In the genomic region with DNA sequence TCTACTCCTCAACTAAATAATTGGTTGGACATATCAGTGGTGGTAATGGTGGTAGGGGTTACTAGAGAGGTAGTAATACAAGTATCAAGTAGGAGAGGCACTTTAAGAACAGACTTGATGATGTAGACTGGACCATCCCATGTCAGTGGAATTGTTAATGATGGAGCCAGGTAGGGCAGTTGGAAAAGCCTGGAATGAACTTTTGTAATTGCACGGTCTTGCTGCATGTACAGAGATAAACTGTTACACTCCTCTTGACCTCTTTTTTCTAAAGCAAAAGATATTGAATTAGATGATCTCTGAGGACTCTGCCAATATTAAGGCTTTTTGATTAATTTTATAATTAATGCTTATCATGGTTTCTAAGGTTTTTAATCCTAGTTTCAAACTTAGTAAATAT, we compare ENCODE assay signal across 33 cellular contexts. TPM values are rescaled to one million over a fixed set of nuclear protein-coding genes. Genes with fewer than 3 reads are reported as not detected.
"Had no signal": no experiment of that assay in that cellular context is flagged by ENCODE, and none has a peak within 500 bp of the region (broad histone marks: within the 10 kb centered on the region; RNA-seq: fewer than 3 reads in every experiment).

No MANE protein-coding gene starts in this region.

- ATAC-seq: stimulated activated effector memory CD8-positive, alpha-beta T cell treated with anti-CD3 and anti-CD28 coated beads, Interleukin-12 subunit alpha, Interleukin-12 subunit beta, amount 100 ng/mL, for 72 hours; stimulated activated memory B cell treated with anti-CD40 and anti-IgM and Interleukin-4, amounts not matched to agents 10 μg/mL and 1 μg/mL and 100 μg/mL, for 72 hours; stimulated activated naive B cell treated with anti-CD40 and anti-IgM and Interleukin-4, amounts not matched to agents 10 μg/mL and 1 μg/mL and 100 μg/mL, for 72 hours; stimulated activated naive CD8-positive, alpha-beta T cell treated with anti-CD3 and anti-CD28 coated beads, Interleukin-15, amount 100 ng/mL, for 72 hours; stimulated activated naive CD8-positive, alpha-beta T cell treated with anti-CD3 and anti-CD28 coated beads, Interleukin-15, Interleukin-2, amounts not matched to agents 100 U/mL and 50 U/mL, for 24 hours; upper lobe of right lung had no signal

- H3K9me3 ChIP-seq: stomach, suprapubic skin, testis, thoracic aorta, thyroid gland, tibial artery, transverse colon, upper lobe of right lung, uterus, vagina had no signal

- H3K4me1 Mint-ChIP-seq: stimulated activated effector memory CD8-positive, alpha-beta T cell treated with anti-CD3 and anti-CD28 coated beads, Interleukin-12 subunit alpha, Interleukin-12 subunit beta, amount 100 ng/mL, for 72 hours; stimulated activated memory B cell treated with anti-CD40 and anti-IgM and Interleukin-4, amounts not matched to agents 10 μg/mL and 1 μg/mL and 100 μg/mL, for 72 hours; stimulated activated naive B cell treated with anti-CD40 and anti-IgM and Interleukin-4, amounts not matched to agents 10 μg/mL and 1 μg/mL and 100 μg/mL, for 72 hours had no signal

- H3K36me3 ChIP-seq: suprapubic skin, thoracic aorta, thyroid gland, tibial artery, tibial nerve, upper lobe of left lung, upper lobe of right lung, uterus, vagina had no signal

- H3K9me3 Mint-ChIP-seq: stimulated activated effector memory CD8-positive, alpha-beta T cell treated with anti-CD3 and anti-CD28 coated beads, Interleukin-12 subunit alpha, Interleukin-12 subunit beta, amount 100 ng/mL, for 72 hours; stimulated activated memory B cell treated with anti-CD40 and anti-IgM and Interleukin-4, amounts not matched to agents 10 μg/mL and 1 μg/mL and 100 μg/mL, for 72 hours; stimulated activated naive B cell treated with anti-CD40 and anti-IgM and Interleukin-4, amounts not matched to agents 10 μg/mL and 1 μg/mL and 100 μg/mL, for 72 hours; stimulated activated naive CD8-positive, alpha-beta T cell treated with anti-CD3 and anti-CD28 coated beads, Interleukin-15, amount 100 ng/mL, for 72 hours; stimulated activated naive CD8-positive, alpha-beta T cell treated with anti-CD3 and anti-CD28 coated beads, Interleukin-15, Interleukin-2, amounts not matched to agents 100 ng/mL and 50 ng/mL, for 24 hours; type B pancreatic cell had no signal

- H3K4me1 ChIP-seq: tibial artery, upper lobe of right lung, uterus had no signal

- H3K4me3 Mint-ChIP-seq: stimulated activated effector memory CD8-positive, alpha-beta T cell treated with anti-CD3 and anti-CD28 coated beads, Interleukin-12 subunit alpha, Interleukin-12 subunit beta, amount 100 ng/mL, for 72 hours; stimulated activated memory B cell treated with anti-CD40 and anti-IgM and Interleukin-4, amounts not matched to agents 10 μg/mL and 1 μg/mL and 100 μg/mL, for 72 hours; stimulated activated naive B cell treated with anti-CD40 and anti-IgM and Interleukin-4, amounts not matched to agents 10 μg/mL and 1 μg/mL and 100 μg/mL, for 72 hours; stimulated activated naive CD8-positive, alpha-beta T cell treated with anti-CD3 and anti-CD28 coated beads, Interleukin-15, amount 100 ng/mL, for 72 hours; stimulated activated naive CD8-positive, alpha-beta T cell treated with anti-CD3 and anti-CD28 coated beads, Interleukin-15, Interleukin-2, amounts not matched to agents 100 ng/mL and 50 ng/mL, for 24 hours; type B pancreatic cell had no signal

- H3K27ac Mint-ChIP-seq: stimulated activated effector memory CD8-positive, alpha-beta T cell treated with anti-CD3 and anti-CD28 coated beads, Interleukin-12 subunit alpha, Interleukin-12 subunit beta, amount 100 ng/mL, for 72 hours; stimulated activated memory B cell treated with anti-CD40 and anti-IgM and Interleukin-4, amounts not matched to agents 10 μg/mL and 1 μg/mL and 100 μg/mL, for 72 hours; stimulated activated naive B cell treated with anti-CD40 and anti-IgM and Interleukin-4, amounts not matched to agents 10 μg/mL and 1 μg/mL and 100 μg/mL, for 72 hours; stimulated activated naive CD8-positive, alpha-beta T cell treated with anti-CD3 and anti-CD28 coated beads, Interleukin-15, amount 100 ng/mL, for 72 hours; stimulated activated naive CD8-positive, alpha-beta T cell treated with anti-CD3 and anti-CD28 coated beads, Interleukin-15, Interleukin-2, amounts not matched to agents 100 ng/mL and 50 ng/mL, for 24 hours; type B pancreatic cell had no signal

- FAIRE-seq: urothelium cell line had no signal

- H3K36me3 Mint-ChIP-seq: stimulated activated effector memory CD8-positive, alpha-beta T cell treated with anti-CD3 and anti-CD28 coated beads, Interleukin-12 subunit alpha, Interleukin-12 subunit beta, amount 100 ng/mL, for 72 hours; stimulated activated memory B cell treated with anti-CD40 and anti-IgM and Interleukin-4, amounts not matched to agents 10 μg/mL and 1 μg/mL and 100 μg/mL, for 72 hours; stimulated activated naive B cell treated with anti-CD40 and anti-IgM and Interleukin-4, amounts not matched to agents 10 μg/mL and 1 μg/mL and 100 μg/mL, for 72 hours; type B pancreatic cell had no signal

- H3K4me3 ChIP-seq: suprapubic skin, testis, thoracic aorta, thyroid gland, tibial artery, tibial nerve, transverse colon, upper lobe of left lung, upper lobe of right lung, uterus, vagina had no signal

- H3K27me3 Mint-ChIP-seq: type B pancreatic cell had no signal

- H3K27me3 ChIP-seq: stomach, suprapubic skin, testis, thyroid gland, tibial artery, tibial nerve, transverse colon, upper lobe of left lung, upper lobe of right lung, uterus, vagina had no signal

- H3K27ac ChIP-seq: suprapubic skin, testis, thoracic aorta, thyroid gland, tibial artery, tibial nerve, transverse colon, upper lobe of left lung, upper lobe of right lung, uterus, vagina had no signal

- DNase-seq: stimulated activated CD4-positive, alpha-beta T cell treated with anti-CD3 and anti-CD28 coated beads, Interleukin-2, amount 100 ng/mL, for 48 hours; stimulated activated CD4-positive, alpha-beta T cell treated with anti-CD3 and anti-CD28 coated beads, Interleukin-4, amount 100 ng/mL, for 1 hour; stimulated activated CD4-positive, alpha-beta T cell treated with anti-CD3 and anti-CD28 coated beads, Interleukin-4, amount 100 ng/mL, for 24 hours; stimulated activated CD4-positive, alpha-beta T cell treated with anti-CD3 and anti-CD28 coated beads, Interleukin-4, amount 100 ng/mL, for 4 hours; stimulated activated CD8-positive, alpha-beta memory T cell treated with anti-CD3 and anti-CD28 coated beads, Interleukin-4, amount 100 ng/mL, for 48 hours; stimulated activated naive B cell treated with anti-CD40 and anti-IgM and Interleukin-4, amounts not matched to agents 10 μg/mL and 1 μg/mL and 100 μg/mL, for 72 hours; stimulated activated naive CD4-positive, alpha-beta T cell; stimulated activated naive CD4-positive, alpha-beta T cell treated with Interleukin-2 at 50 U/mL for 16 hours; stimulated activated naive CD8-positive, alpha-beta T cell treated with anti-CD3 and anti-CD28 coated beads, Interleukin-15, amount 100 ng/mL, for 72 hours; stimulated activated naive CD8-positive, alpha-beta T cell treated with anti-CD3 and anti-CD28 coated beads, Interleukin-15, Interleukin-2, amounts not matched to agents 100 U/mL and 50 U/mL, for 24 hours; stomach; substantia nigra; testis; thyroid gland; tibial artery; transverse colon; trophoblast cell; upper lobe of left lung; upper lobe of right lung; uterus had no signal

RNA-seq across cellular contexts. Expression of a gene that starts 5.8 kb away (rescaled TPM):
- total RNA-seq: temporal lobe, tibial nerve, upper lobe of right lung had no signal

RNA-seq across cellular contexts. Expression of a gene that starts 48.3 kb away (rescaled TPM):
- total RNA-seq: subcutaneous adipose tissue, suprapubic skin, temporal lobe, thyroid gland, tibial nerve, upper lobe of left lung, upper lobe of right lung, ureter, urinary bladder, uterus, vagina had no signal
